13 cellular contexts compared by ENCODE assay signal in the genomic region with DNA sequence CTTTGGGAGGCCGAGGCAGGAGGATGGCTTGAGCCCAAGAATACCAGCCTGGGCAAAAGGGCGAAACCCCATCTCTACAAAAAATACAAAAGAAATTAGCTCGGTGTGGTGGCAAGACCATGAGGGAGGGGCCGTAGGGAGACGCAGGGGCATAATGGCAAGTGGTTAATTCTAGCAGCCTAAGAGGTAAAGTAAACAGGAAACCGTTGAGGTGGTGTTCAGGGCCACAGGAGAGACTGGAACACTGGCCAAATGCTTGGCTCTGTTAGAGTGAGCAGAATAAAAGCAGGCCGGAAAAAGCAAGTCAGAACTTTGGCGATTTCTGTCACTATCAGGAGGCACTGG.
DNase-seq lines count a peak whose midpoint lies in the region; ATAC-seq, FAIRE-seq and TF ChIP-seq lines count a peak whose summit lies in the region.
"Had no signal": no experiment of that assay in that cellular context is flagged by ENCODE, and none has a peak within 500 bp of the region (broad histone marks: within the 10 kb centered on the region; RNA-seq: fewer than 3 reads in every experiment).

No MANE protein-coding gene starts in this region.

- H3K4me1 Mint-ChIP-seq in activated T-cell treated with anti-CD3 and anti-CD28 coated beads, Interleukin-2, amount 50 U/mL, for 72 hours (ENCODE audit: low read depth), result no peaks in the 10 kb centered on the region

- H3K36me3 ChIP-seq in pancreas, result no peaks in the 10 kb centered on the region
- H3K36me3 ChIP-seq: heart right ventricle, uterus had no signal

- H3K27me3 Mint-ChIP-seq in activated T-cell treated with anti-CD3 and anti-CD28 coated beads, Interleukin-2, amount 50 U/mL, for 72 hours (ENCODE audit: low read depth), result peaks cover 6% of the 10 kb centered on the region
- H3K27me3 Mint-ChIP-seq: activated naive CD8-positive, alpha-beta T cell had no signal

- H3K4me1 ChIP-seq in pancreas, result peaks cover 37 to 52% (median 39%) of the 10 kb centered on the region in 3 donors
- H3K4me1 ChIP-seq: uterus had no signal

- no peaks in the 10 kb centered on the region for H3K36me3 Mint-ChIP-seq in activated T-cell treated with anti-CD3 and anti-CD28 coated beads, Interleukin-2, amount 50 U/mL, for 72 hours (ENCODE audit: insufficient read depth in 2 of 2)
- H3K36me3 Mint-ChIP-seq: activated naive CD8-positive, alpha-beta T cell had no signal

- peak overlapping the region; percentile 94 to 99 (median 98) for H3K27ac ChIP-seq in pancreas
- H3K27ac ChIP-seq: uterus had no signal

- no peak overlapping the region for H3K4me3 ChIP-seq in pancreas
- H3K4me3 ChIP-seq: heart right ventricle, uterus had no signal

- H3K4me3 Mint-ChIP-seq in activated T-cell treated with anti-CD3 and anti-CD28 coated beads, Interleukin-2, amount 50 U/mL, for 72 hours, result no peak overlapping the region
- H3K4me3 Mint-ChIP-seq: activated CD8-positive, alpha-beta T cell treated with anti-CD3 and anti-CD28 coated beads, Interleukin-2, amount 10 ng/mL, durations not matched to agents 7 days and 5 days; activated naive CD8-positive, alpha-beta T cell; CD4-positive, alpha-beta T cell had no signal

- intact Hi-C loops in pancreas (cut with DNase I), result no loop called here

- no peaks in the 10 kb centered on the region for H3K27me3 ChIP-seq in pancreas
- H3K27me3 ChIP-seq: uterus had no signal

- FAIRE-seq in pancreas (lab: Jason Lieb, UNC) (no peak), HTR-8/SVneo (lab: Jason Lieb, UNC) (no peak)

- WGBS in pancreas, 2 donors, result 25 to 30% methylated on average over 8 of the region's 8 CpGs

- H3K9me3 ChIP-seq in pancreas, result no peaks in the 10 kb centered on the region
- H3K9me3 ChIP-seq: heart right ventricle, uterus had no signal

- no peaks in the 10 kb centered on the region for H3K9me3 Mint-ChIP-seq in activated T-cell treated with anti-CD3 and anti-CD28 coated beads, Interleukin-2, amount 50 U/mL, for 72 hours
- H3K9me3 Mint-ChIP-seq: CD4-positive, alpha-beta T cell had no signal

- DNase-seq in Daoy (ENCODE audit: low read depth) (peak; percentile 95), NCI-H510A (lab: John Stamatoyannopoulos, UW) (peak; percentile 57), dermis microvascular lymphatic vessel endothelial cell (ENCODE audit: low read depth in 2 of 2) (peak; percentile 34 to 54), pancreas (peak in 3 of 6 donors; percentile 43 to 58 (median 58)), HTR-8/SVneo (ENCODE audit: insufficient read length, low spot score) (no peak)
- no peak for DNase-seq in activated CD4-positive, CD25-positive, alpha-beta regulatory T cell treated with anti-CD3 and anti-CD28 coated beads, Interleukin-2, amount 50 U/mL, for 72 hours
- no peak for DNase-seq in activated T-cell treated with anti-CD3 and anti-CD28 coated beads, Interleukin-2, amount 50 U/mL, for 72 hours
- no peak for DNase-seq in activated CD4-positive, CD25-positive, alpha-beta regulatory T cell (lab: John Stamatoyannopoulos, UW)
- DNase-seq: activated CD8-positive, alpha-beta T cell treated with anti-CD3 and anti-CD28 coated beads, Interleukin-2, amount 10 ng/mL, durations not matched to agents 7 days and 5 days; CD4-positive, alpha-beta T cell; heart right ventricle; uterus had no signal

- ATAC-seq in pancreas, result peak; percentile 10 to 33 (median 29)
- ATAC-seq in activated T-cell treated with anti-CD3 and anti-CD28 coated beads, Interleukin-2, amount 50 U/mL, for 72 hours (replicated peaks in 1 of 2), result no peak
- ATAC-seq: activated CD8-positive, alpha-beta T cell treated with anti-CD3 and anti-CD28 coated beads, Interleukin-2, amount 10 ng/mL, durations not matched to agents 7 days and 5 days had no signal

- H3K27ac Mint-ChIP-seq in activated T-cell treated with anti-CD3 and anti-CD28 coated beads, Interleukin-2, amount 50 U/mL, for 72 hours, result no peak overlapping the region
- H3K27ac Mint-ChIP-seq: activated CD8-positive, alpha-beta T cell treated with anti-CD3 and anti-CD28 coated beads, Interleukin-2, amount 10 ng/mL, durations not matched to agents 7 days and 5 days; activated naive CD8-positive, alpha-beta T cell; CD4-positive, alpha-beta T cell had no signal

- no peak for TF ChIP-seq CTCF in pancreas (IDR thresholded peaks at IDR 0.05)

Comparison
In these comparisons a context has a peak if more than half of its experiments do, and no peak if none do; other contexts are left out.
1. DNase-seq: peak in Daoy (single experiment), NCI-H510A (single experiment) and dermis microvascular lymphatic vessel endothelial cell (2 of 2); none in activated CD4-positive, CD25-positive, alpha-beta regulatory T cell treated with anti-CD3 and anti-CD28 coated beads, Interleukin-2, amount 50 U/mL, for 72 hours (single experiment), activated T-cell treated with anti-CD3 and anti-CD28 coated beads, Interleukin-2, amount 50 U/mL, for 72 hours (0 of 2), HTR-8/SVneo (single experiment) and activated CD4-positive, CD25-positive, alpha-beta regulatory T cell (0 of 4).
2. ATAC-seq: peak in pancreas (4 of 4); none in activated T-cell treated with anti-CD3 and anti-CD28 coated beads, Interleukin-2, amount 50 U/mL, for 72 hours (0 of 2).